ENCODE assay signal across 1 cellular context in the genomic region with DNA sequence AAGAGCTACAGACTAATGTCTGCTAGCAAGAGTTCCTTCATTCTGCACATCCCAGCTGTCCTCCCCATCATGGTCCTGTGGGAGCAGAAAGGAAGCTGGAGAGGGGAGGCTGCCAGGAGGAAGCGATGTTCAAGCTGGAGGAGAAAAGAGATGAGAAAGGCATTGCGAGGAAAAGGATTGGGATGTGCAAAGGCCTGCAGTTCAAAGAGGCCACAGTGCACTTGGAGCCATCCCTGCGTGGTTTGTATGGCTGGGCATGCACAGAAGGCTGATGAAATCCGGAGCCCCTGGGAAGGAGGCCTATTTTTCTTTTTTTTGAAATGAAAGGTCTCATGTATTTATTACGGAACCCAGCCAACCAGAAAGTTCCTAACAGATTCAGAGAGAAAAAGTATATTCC.
TF ChIP-seq lines count a peak whose summit lies in the region.

No MANE protein-coding gene starts in this region.

TF ChIP-seq in IMR-90, 13 proteins besides CTCF, POLR2A, EP300 and RAD21 (continued from another document):
- TF ChIP-seq, protein P1, sequence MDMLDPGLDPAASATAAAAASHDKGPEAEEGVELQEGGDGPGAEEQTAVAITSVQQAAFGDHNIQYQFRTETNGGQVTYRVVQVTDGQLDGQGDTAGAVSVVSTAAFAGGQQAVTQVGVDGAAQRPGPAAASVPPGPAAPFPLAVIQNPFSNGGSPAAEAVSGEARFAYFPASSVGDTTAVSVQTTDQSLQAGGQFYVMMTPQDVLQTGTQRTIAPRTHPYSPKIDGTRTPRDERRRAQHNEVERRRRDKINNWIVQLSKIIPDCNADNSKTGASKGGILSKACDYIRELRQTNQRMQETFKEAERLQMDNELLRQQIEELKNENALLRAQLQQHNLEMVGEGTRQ (IDR thresholded peaks at IDR 0.05; ENCODE audit: low read depth, low read length) = no peak
- TF ChIP-seq RFX5 (IDR thresholded peaks at IDR 0.05; ENCODE audit: low read depth, low read length) (no peak), FOS (IDR thresholded peaks at IDR 0.05; ENCODE audit: low read depth, low read length) (no peak), RCOR1 (IDR thresholded peaks at IDR 0.05; ENCODE audit: insufficient replicate concordance, low read length) (no peak), NFE2L2 (IDR thresholded peaks at IDR 0.05; ENCODE audit: low read depth, low read length) (no peak)
